9 cellular contexts compared by ENCODE assay signal in genomic region chr7:116354546-116355422, GRCh38.
DNase-seq lines count a peak whose midpoint lies in the region; ATAC-seq lines count a peak whose summit lies in the region.
"Had no signal": no experiment of that assay in that cellular context is flagged by ENCODE, and none has a peak within 500 bp of the region (broad histone marks: within the 10 kb centered on the region; RNA-seq: fewer than 3 reads in every experiment).

No MANE protein-coding gene starts in this region.

- H3K9ac ChIP-seq in SK-N-MC (ENCODE audit: insufficient read length) = peak overlapping the region; percentile 70

- peak overlapping the region; percentile 97 for H3K27ac ChIP-seq in SK-N-MC

- H3K36me3 ChIP-seq in SK-N-MC (ENCODE audit: insufficient read depth, low read length) = no peaks in the 10 kb centered on the region

- no peak for ATAC-seq in HG02571 (IDR thresholded peaks at IDR 0.05; ENCODE audit: unreplicated experiment)

- intact Hi-C loops in posterior vena cava (cut with DNase I) = loop anchor here (5.0 to 10.0 kb wide), 2 partner anchors 43 to 170 kb away; partner anchors contain the start of gene CAV1 (in 1 of the 2)

- peak overlapping the region; percentile 75 for H3K4me3 ChIP-seq in SK-N-MC

- peak; percentile 99 for DNase-seq in EH (ENCODE audit: low read depth)
- DNase-seq in SK-N-MC (ENCODE audit: low read depth, low spot score) = peak; percentile 98
- DNase-seq in fibroblast of the conjunctiva (ENCODE audit: low read depth) = peak; percentile 95
- peak; percentile 86 for DNase-seq in posterior vena cava (ENCODE audit: low spot score)
- no peak for DNase-seq in NCI-H1105 treated with DMSO at 0.1 percent for 48 hours (lab: John Stamatoyannopoulos, UW)
- no peak for DNase-seq in stimulated activated CD4-positive, alpha-beta T cell treated with anti-CD3 and anti-CD28 coated beads, Interleukin-4, amount 100 ng/mL, for 24 hours
- DNase-seq in 8988T = no peak
- DNase-seq: activated naive CD8-positive, alpha-beta T cell treated with anti-CD3 and anti-CD28 coated beads, Interleukin-2, amount 10 ng/mL, durations not matched to agents 7 days and 5 days had no signal

- H3K9me3 ChIP-seq in SK-N-MC (ENCODE audit: low read depth, low read length) = no peaks in the 10 kb centered on the region

Comparison
In these comparisons a context has a peak if more than half of its experiments do, and no peak if none do; other contexts are left out.
1. DNase-seq: peak in EH (single experiment), SK-N-MC (single experiment), fibroblast of the conjunctiva (single experiment) and posterior vena cava (single experiment); none in NCI-H1105 treated with DMSO at 0.1 percent for 48 hours (single experiment), stimulated activated CD4-positive, alpha-beta T cell treated with anti-CD3 and anti-CD28 coated beads, Interleukin-4, amount 100 ng/mL, for 24 hours (single experiment) and 8988T (single experiment).